7 cellular contexts compared by ENCODE assay signal in the genomic region with DNA sequence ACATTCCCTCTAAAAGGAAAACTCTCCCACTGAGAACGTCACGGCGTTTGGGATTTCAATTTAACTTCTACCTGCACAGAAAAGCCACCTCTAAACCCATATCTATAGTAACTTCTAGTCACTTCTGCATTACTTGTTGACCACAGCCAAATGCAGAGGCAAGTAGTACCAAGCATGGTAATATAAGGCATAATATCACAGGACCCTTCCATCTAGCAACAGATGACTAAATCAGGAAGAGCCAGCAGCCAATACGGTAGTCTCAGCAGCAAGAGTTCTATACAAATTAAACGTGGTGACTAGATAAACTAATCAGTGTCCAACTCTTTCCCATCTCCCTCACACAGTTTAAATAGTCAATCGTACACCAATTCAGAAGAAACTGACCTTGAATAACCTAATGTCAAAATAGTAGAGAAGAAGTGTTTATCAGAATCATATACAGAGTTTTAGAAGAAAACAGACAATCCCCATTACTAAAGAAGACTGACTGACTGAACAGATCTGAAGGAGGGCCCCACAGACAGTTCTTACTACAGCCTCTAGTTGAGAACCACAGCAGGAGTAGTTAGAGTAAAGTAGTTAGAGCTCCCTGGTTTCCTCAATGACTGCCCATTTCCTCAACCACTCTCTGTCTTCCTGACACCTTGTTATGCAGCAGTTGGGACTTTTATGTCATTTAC. TPM values are rescaled to one million over a fixed set of nuclear protein-coding genes. Genes with fewer than 3 reads are reported as not detected.
DNase-seq lines count a peak whose midpoint lies in the region; ATAC-seq and TF ChIP-seq lines count a peak whose summit lies in the region.

No MANE protein-coding gene starts in this region.

- TF ChIP-seq CTCF in right lobe of liver (IDR thresholded peaks at IDR 0.05) (no peak), BE2C (IDR thresholded peaks at IDR 0.05; ENCODE audit: low read depth, low read length) (no peak)

- DNase-seq in right lobe of liver (no peak), BE2C (no peak)
- DNase-seq in activated CD4-positive, alpha-beta memory T cell treated with anti-CD3 and anti-CD28 coated beads for 36 hours = no peak

- H3K4me3 Mint-ChIP-seq in activated T-helper 17 cell treated with anti-CD3 and anti-CD28 coated beads, Interleukin-2, amount 50 U/mL, for 72 hours = peak overlapping the region; percentile 1
- no peak overlapping the region for H3K4me3 Mint-ChIP-seq in activated CD4-positive, alpha-beta memory T cell treated with anti-CD3 and anti-CD28 coated beads for 36 hours

- WGBS in right lobe of liver (ENCODE audit: insufficient coverage, low coverage, low lambda C conversion rate, missing lambda C conversion rate) = 46% methylated on average over 6 of the region's 6 CpGs

- peaks cover 16% of the 10 kb centered on the region for H3K36me3 Mint-ChIP-seq in activated T-helper 17 cell treated with anti-CD3 and anti-CD28 coated beads, Interleukin-2, amount 50 U/mL, for 72 hours (ENCODE audit: low read depth)
- peaks cover 12% of the 10 kb centered on the region for H3K36me3 Mint-ChIP-seq in activated CD4-positive, alpha-beta memory T cell treated with anti-CD3 and anti-CD28 coated beads for 36 hours

- peaks cover 26% of the 10 kb centered on the region for H3K4me1 Mint-ChIP-seq in activated T-helper 17 cell treated with anti-CD3 and anti-CD28 coated beads, Interleukin-2, amount 50 U/mL, for 72 hours
- H3K4me1 Mint-ChIP-seq in activated CD4-positive, alpha-beta memory T cell treated with anti-CD3 and anti-CD28 coated beads for 36 hours (ENCODE audit: low read depth) = peaks cover 23% of the 10 kb centered on the region

- intact Hi-C loops in right lobe of liver (cut with DNase I) = no loop called here
- intact Hi-C loops in activated CD4-positive, alpha-beta memory T cell treated with anti-CD3 and anti-CD28 coated beads for 36 hours (cut with micrococcal nuclease) = no loop called here

- H3K27me3 ChIP-seq in right lobe of liver (no peaks in the 10 kb centered on the region), BE2C (no peaks in the 10 kb centered on the region)

- TF ChIP-seq POLR2A in right lobe of liver (IDR thresholded peaks at IDR 0.05) = no peak

- CTCF ChIA-PET in activated CD4-positive, alpha-beta memory T cell treated with anti-CD3 and anti-CD28 coated beads for 36 hours (lab: Charles Lee) = interaction anchor here (0.6 kb wide), 1 partner anchor 93 kb away, joined by 3 read pairs; no protein-coding TSS in a partner anchor

- no peak overlapping the region for H3K27ac ChIP-seq in right lobe of liver

- H3K36me3 ChIP-seq in right lobe of liver = no peaks in the 10 kb centered on the region
- no peaks in the 10 kb centered on the region for H3K36me3 ChIP-seq in BE2C

- H3K9me3 Mint-ChIP-seq in activated T-helper 17 cell treated with anti-CD3 and anti-CD28 coated beads, Interleukin-2, amount 50 U/mL, for 72 hours = peaks cover 4% of the 10 kb centered on the region
- H3K9me3 Mint-ChIP-seq in activated CD4-positive, alpha-beta memory T cell treated with anti-CD3 and anti-CD28 coated beads for 36 hours = peaks cover 2% of the 10 kb centered on the region

- no peaks in the 10 kb centered on the region for H3K9me3 ChIP-seq in right lobe of liver
- no peaks in the 10 kb centered on the region for H3K9me3 ChIP-seq in BE2C

- ATAC-seq in GM18498 (IDR thresholded peaks at IDR 0.05; ENCODE audit: unreplicated experiment) (peak; percentile 98), GM21528 (IDR thresholded peaks at IDR 0.05; ENCODE audit: low FRiP score, unreplicated experiment) (peak; percentile 99), HG03575 (IDR thresholded peaks at IDR 0.05; ENCODE audit: extremely low read depth, insufficient number of reproducible peaks, low FRiP score, unreplicated experiment) (peak; percentile 98), right lobe of liver (peak; percentile 57 to 88 (median 73))
- ATAC-seq in activated T-helper 17 cell treated with anti-CD3 and anti-CD28 coated beads, Interleukin-2, amount 50 U/mL, for 72 hours (replicated peaks) = peak; percentile 71

- POLR2A ChIA-PET in activated CD4-positive, alpha-beta memory T cell treated with anti-CD3 and anti-CD28 coated beads for 36 hours (lab: Charles Lee) = no interaction called here

- peak overlapping the region; percentile 9 for H3K27ac Mint-ChIP-seq in activated T-helper 17 cell treated with anti-CD3 and anti-CD28 coated beads, Interleukin-2, amount 50 U/mL, for 72 hours
- H3K27ac Mint-ChIP-seq in activated CD4-positive, alpha-beta memory T cell treated with anti-CD3 and anti-CD28 coated beads for 36 hours = no peak overlapping the region

- H3K4me1 ChIP-seq in right lobe of liver (peaks cover 0 to 10% (median 0%) of the 10 kb centered on the region in 4 donors), BE2C (peaks cover 4% of the 10 kb centered on the region; the same call in 1 of the 2 replicates)

- H3K4me3 ChIP-seq in right lobe of liver (no peak overlapping the region), BE2C (ENCODE audit: low read depth, low read length) (no peak overlapping the region)

- H3K27me3 Mint-ChIP-seq in activated T-helper 17 cell treated with anti-CD3 and anti-CD28 coated beads, Interleukin-2, amount 50 U/mL, for 72 hours = no peaks in the 10 kb centered on the region
- H3K27me3 Mint-ChIP-seq in activated CD4-positive, alpha-beta memory T cell treated with anti-CD3 and anti-CD28 coated beads for 36 hours = no peaks in the 10 kb centered on the region

RNA-seq across cellular contexts. Expression of a gene that starts 30.0 kb away (rescaled TPM):
- total RNA-seq in activated T-helper 17 cell treated with anti-CD3 and anti-CD28 coated beads, Interleukin-2, amount 50 U/mL, for 72 hours = 10 to 100 TPM; 44.8 to 74.1 TPM
- total RNA-seq in right lobe of liver = 10 to 100 TPM; 19.6 to 28.0 (median 23.2) TPM
- total RNA-seq in activated CD4-positive, alpha-beta memory T cell treated with anti-CD3 and anti-CD28 coated beads for 36 hours = 10 to 100 TPM; 44.7 to 47.6 TPM
- 34.4 TPM for polyA plus RNA-seq in BE2C (2012; ENCODE audit: insufficient read depth, insufficient read length, low read depth)

RNA-seq across cellular contexts. Expression of a gene that starts 58.8 kb away (rescaled TPM):
- 10 to 100 TPM; 50.1 to 66.2 TPM for total RNA-seq in activated T-helper 17 cell treated with anti-CD3 and anti-CD28 coated beads, Interleukin-2, amount 50 U/mL, for 72 hours
- total RNA-seq in right lobe of liver = 10 to 100 TPM; 23.8 to 42.7 (median 34.7) TPM
- total RNA-seq in activated CD4-positive, alpha-beta memory T cell treated with anti-CD3 and anti-CD28 coated beads for 36 hours = 10 to 100 TPM; 81.6 to 89.2 TPM
- polyA plus RNA-seq in BE2C (2012; ENCODE audit: insufficient read depth, insufficient read length, low read depth) = 99.9 TPM
